In genomic region chr11:61362542-61362875, GRCh38 we compare ENCODE assay signal across 8 cellular contexts. TPM values are rescaled to one million over a fixed set of nuclear protein-coding genes. Genes with fewer than 3 reads are reported as not detected.
DNase-seq lines count a peak whose midpoint lies in the region; ATAC-seq and TF ChIP-seq lines count a peak whose summit lies in the region.

No MANE protein-coding gene starts in this region.

- H3K4me2 ChIP-seq in DOHH2 (ENCODE audit: low read length) (peak overlapping the region; percentile 98), KMS-11 (peak overlapping the region; percentile 69), neural progenitor cell (peak overlapping the region; percentile 92)

- H3K9me2 ChIP-seq in DOHH2 (replicated peaks; ENCODE audit: control insufficient read depth, low read length), result no peaks in the 10 kb centered on the region

- H4K20me1 ChIP-seq in DOHH2 (ENCODE audit: control insufficient read depth, insufficient read depth, low read depth, low read length), result no peaks in the 10 kb centered on the region; the same call in 1 of the 2 replicates
- H4K20me1 ChIP-seq in KMS-11 (ENCODE audit: insufficient read depth), result no peaks in the 10 kb centered on the region
- H4K20me1 ChIP-seq in neural progenitor cell (ENCODE audit: low read depth), result no peaks in the 10 kb centered on the region

- H3K4me3 ChIP-seq in DOHH2 (ENCODE audit: low read length) (peak overlapping the region; percentile 99), KMS-11 (IDR thresholded peaks at IDR 0.05; ENCODE audit: insufficient read depth, low read depth, low read length) (peak overlapping the region; percentile 11), esophagus muscularis mucosa (peak overlapping the region; percentile 66 to 94 (median 80)), neural progenitor cell (peak overlapping the region; percentile 90), vagina (peak overlapping the region; percentile 56 to 72)

- H3K27ac Mint-ChIP-seq in neural progenitor cell, result peak overlapping the region; percentile 99

- H3K4me3 Mint-ChIP-seq in neural progenitor cell, result peak overlapping the region; percentile 99

- no peak for ATAC-seq in HG03097 (IDR thresholded peaks at IDR 0.05; ENCODE audit: low FRiP score, unreplicated experiment)

- DNase-seq in activated CD4-positive, alpha-beta T cell treated with anti-CD3 and anti-CD28 coated beads, Interleukin-2, amount 50 U/mL, for 1 hour, result peak; percentile 19
- DNase-seq in esophagus muscularis mucosa (ENCODE audit: extremely low spot score) (no peak), neural progenitor cell (ENCODE audit: low spot score) (no peak), vagina (ENCODE audit: extremely low spot score in 2 of 2) (no peak), NCI-H524 treated with DMSO at 0.1 percent for 48 hours (lab: John Stamatoyannopoulos, UW) (no peak)

- no peaks in the 10 kb centered on the region for H3K9me3 Mint-ChIP-seq in neural progenitor cell

- peaks cover 40% of the 10 kb centered on the region for H3K4me1 ChIP-seq in DOHH2 (ENCODE audit: control insufficient read depth, low read length)
- H3K4me1 ChIP-seq in KMS-11 (ENCODE audit: low read depth, poor library complexity, severe bottlenecking), result peaks cover 60% of the 10 kb centered on the region
- peaks cover 30 to 42% (median 31%) of the 10 kb centered on the region in 4 donors for H3K4me1 ChIP-seq in esophagus muscularis mucosa
- H3K4me1 ChIP-seq in neural progenitor cell, result peaks cover 10% of the 10 kb centered on the region
- peaks cover 42% of the 10 kb centered on the region for H3K4me1 ChIP-seq in vagina

- H3K36me3 ChIP-seq in DOHH2 (ENCODE audit: control insufficient read depth, low read length) (peaks cover 75% of the 10 kb centered on the region), KMS-11 (ENCODE audit: insufficient read depth) (peaks cover 15% of the 10 kb centered on the region; the same call in 1 of the 2 replicates), esophagus muscularis mucosa (peaks cover 32 to 38% (median 37%) of the 10 kb centered on the region in 4 donors), neural progenitor cell (peaks cover 10% of the 10 kb centered on the region), vagina (peaks cover 0 to 32% of the 10 kb centered on the region in 2 donors)

- H2AFZ ChIP-seq in KMS-11 (ENCODE audit: low read depth) (peak overlapping the region; percentile 64), neural progenitor cell (replicated peaks) (peak overlapping the region; percentile 83)

- H3F3A ChIP-seq in DOHH2 (ENCODE audit: control insufficient read depth, insufficient read depth) (peaks cover 30% of the 10 kb centered on the region), neural progenitor cell (ENCODE audit: low read depth) (peaks cover 13% of the 10 kb centered on the region)

- peaks cover 31% of the 10 kb centered on the region for H3K4me1 Mint-ChIP-seq in neural progenitor cell

- H3K27ac ChIP-seq in DOHH2 (ENCODE audit: low read depth, low read length), result peak overlapping the region; percentile 98
- peak overlapping the region; percentile 94 for H3K27ac ChIP-seq in KMS-11
- peak overlapping the region; percentile 92 to 100 (median 98) for H3K27ac ChIP-seq in esophagus muscularis mucosa (replicated peaks in 1 of 4)
- H3K27ac ChIP-seq in neural progenitor cell, result no peak overlapping the region
- peak overlapping the region; percentile 83 for H3K27ac ChIP-seq in vagina

- H3K9ac ChIP-seq in KMS-11 (peak overlapping the region; percentile 96), neural progenitor cell (peak overlapping the region; percentile 88)

- intact Hi-C loops in esophagus muscularis mucosa (cut with DNase I), result no loop called here
- intact Hi-C loops in vagina (cut with DNase I), result no loop called here

- no peak for TF ChIP-seq CTCF in DOHH2 (IDR thresholded peaks at IDR 0.05; ENCODE audit: low read depth, low read length, poor library complexity, severe bottlenecking)
- no peak for TF ChIP-seq CTCF in KMS-11 (conservative IDR thresholded peaks at IDR 0.05; ENCODE audit: low read depth, low read length)
- no peak for TF ChIP-seq CTCF in esophagus muscularis mucosa (IDR thresholded peaks at IDR 0.05)
- no peak for TF ChIP-seq CTCF in neural progenitor cell (IDR thresholded peaks at IDR 0.05)
- TF ChIP-seq CTCF in vagina (IDR thresholded peaks at IDR 0.05), result no peak

- no peak for TF ChIP-seq EP300 in esophagus muscularis mucosa (IDR thresholded peaks at IDR 0.05)

- peaks cover 4% of the 10 kb centered on the region for H3K27me3 Mint-ChIP-seq in neural progenitor cell (ENCODE audit: insufficient read depth, low read depth)

- H3K27me3 ChIP-seq in DOHH2 (ENCODE audit: control insufficient read depth, low read length) (no peaks in the 10 kb centered on the region), KMS-11 (ENCODE audit: insufficient read depth, low read depth) (no peaks in the 10 kb centered on the region), esophagus muscularis mucosa (no peaks in the 10 kb centered on the region), neural progenitor cell (no peaks in the 10 kb centered on the region), vagina (no peaks in the 10 kb centered on the region)

- TF ChIP-seq POLR2A in esophagus muscularis mucosa (IDR thresholded peaks at IDR 0.05; ENCODE audit: low read depth) (no peak), vagina (IDR thresholded peaks at IDR 0.05) (no peak)

- WGBS in esophagus muscularis mucosa, result 1% methylated on average over 12 of the region's 12 CpGs

- H3K79me2 ChIP-seq in DOHH2 (ENCODE audit: control insufficient read depth, low read length) (peaks cover 66% of the 10 kb centered on the region), KMS-11 (ENCODE audit: insufficient read depth, low read depth) (peaks cover 50% of the 10 kb centered on the region), neural progenitor cell (ENCODE audit: low read depth) (peaks cover 44% of the 10 kb centered on the region)

- H3K9me3 ChIP-seq in DOHH2 (ENCODE audit: control insufficient read depth, insufficient read depth, low read length) (no peaks in the 10 kb centered on the region), esophagus muscularis mucosa (no peaks in the 10 kb centered on the region), neural progenitor cell (ENCODE audit: low read depth) (no peaks in the 10 kb centered on the region), vagina (no peaks in the 10 kb centered on the region)

- H3K36me3 Mint-ChIP-seq in neural progenitor cell, result peaks cover 11% of the 10 kb centered on the region

RNA-seq across cellular contexts. Expression of gene TMEM138, which starts 0.3 kb away (rescaled TPM):
- total RNA-seq in esophagus muscularis mucosa, result 10 to 100 TPM; 10.4 to 22.7 (median 15.9) TPM
- 30.7 and 37.6 TPM in 2 replicates for total RNA-seq in neural progenitor cell (ENCODE audit: low replicate concordance)
- 19.9 TPM for total RNA-seq in vagina

RNA-seq across cellular contexts. Expression of gene CYB561A3, which starts 0.8 kb away (rescaled TPM):
- total RNA-seq in esophagus muscularis mucosa (10 to 100 TPM; 23.7 to 35.3 (median 31.6) TPM), neural progenitor cell (ENCODE audit: low replicate concordance) (12.1 and 18.2 TPM in 2 replicates), vagina (26.5 TPM)

RNA-seq across cellular contexts. Expression of gene TKFC, which starts 29.5 kb away (rescaled TPM):
- 10 to 100 TPM; 12.9 to 24.2 (median 14.8) TPM for total RNA-seq in esophagus muscularis mucosa
- total RNA-seq in neural progenitor cell (ENCODE audit: low replicate concordance), result 27.3 and 79.3 TPM in 2 replicates
- 22.6 TPM for total RNA-seq in vagina

RNA-seq across cellular contexts. Expression of gene DDB1, which starts 29.6 kb away (rescaled TPM):
- total RNA-seq in esophagus muscularis mucosa, result 100 to 1,000 TPM; 102 to 164 (median 118) TPM
- total RNA-seq in neural progenitor cell (ENCODE audit: low replicate concordance), result 275 and 314 TPM in 2 replicates
- 132 TPM for total RNA-seq in vagina

RNA-seq across cellular contexts. Expression of gene TMEM216, which starts 29.9 kb away (rescaled TPM):
- total RNA-seq in esophagus muscularis mucosa (10 to 100 TPM in 1 of 4 donors, 1 to 10 TPM in 3; 6.2 to 12.3 (median 8.2) TPM), neural progenitor cell (ENCODE audit: low replicate concordance) (32.0 and 37.8 TPM in 2 replicates), vagina (16.0 TPM)

Comparison
In these comparisons a context has a peak if more than half of its experiments do, and no peak if none do; other contexts are left out.
1. H3K4me3 ChIP-seq: peak in every context shown above with its lines; median percentile 99 in DOHH2; 90 in neural progenitor cell; 80 in esophagus muscularis mucosa; 64 in vagina; 11 in KMS-11.